10 cellular contexts compared by ENCODE assay signal in the genomic region with DNA sequence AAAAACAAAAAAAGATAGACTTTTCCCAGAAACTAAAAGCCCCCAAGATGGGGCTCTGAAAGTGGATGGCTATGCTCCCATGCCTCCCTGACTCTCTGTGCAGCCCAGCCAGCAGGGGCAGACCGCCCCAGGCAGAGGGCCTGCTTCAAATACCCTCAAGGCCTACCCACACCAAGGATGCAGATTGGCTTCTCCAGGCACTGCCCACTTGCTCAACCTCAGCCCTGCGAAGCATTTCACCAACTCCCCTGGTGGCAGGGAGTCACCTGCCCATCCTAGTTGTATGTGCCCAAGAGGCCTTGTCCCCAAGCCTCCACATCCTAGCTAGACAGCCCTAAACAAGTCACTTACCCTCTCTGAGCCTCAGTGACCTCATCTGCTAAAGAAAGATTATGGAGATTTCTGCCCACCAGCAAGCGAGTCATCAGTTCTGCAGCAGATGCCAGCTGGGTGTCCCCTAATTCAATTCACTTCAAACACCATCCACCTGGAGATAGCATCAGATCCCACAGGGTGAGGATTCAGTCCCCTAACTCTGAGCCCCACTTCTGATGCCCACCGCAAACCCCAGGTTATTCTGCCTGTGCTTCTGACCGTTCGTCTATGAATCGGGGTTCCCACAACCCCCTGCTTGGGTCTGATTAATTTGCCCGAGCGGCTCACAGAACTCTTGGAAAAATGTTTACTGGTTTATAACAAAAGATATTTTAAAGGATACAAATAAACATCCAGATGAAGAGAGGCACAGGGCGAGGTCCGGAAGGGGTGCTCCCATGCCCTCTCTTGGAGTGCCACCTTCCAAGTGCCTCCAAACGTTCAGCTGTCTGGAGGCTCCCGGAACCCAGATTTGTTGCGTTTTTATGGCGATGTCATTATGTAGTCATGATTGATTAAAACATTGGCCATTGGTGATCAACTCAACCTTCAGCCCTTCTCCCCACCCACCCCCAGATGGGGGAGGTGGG. TPM values are rescaled to one million over a fixed set of nuclear protein-coding genes. Genes with fewer than 3 reads are reported as not detected.
DNase-seq lines count a peak whose midpoint lies in the region; TF ChIP-seq lines count a peak whose summit lies in the region.
"Had no signal": no experiment of that assay in that cellular context is flagged by ENCODE, and none has a peak within 500 bp of the region (broad histone marks: within the 10 kb centered on the region; RNA-seq: fewer than 3 reads in every experiment).

No MANE protein-coding gene starts in this region.

- H3K27me3 Mint-ChIP-seq in CD8-positive, alpha-beta memory T cell = no peaks in the 10 kb centered on the region

- CTCF ChIA-PET in CD8-positive, alpha-beta memory T cell (lab: Charles Lee) = no interaction called here

- no peaks in the 10 kb centered on the region for H3K9me3 ChIP-seq in CD8-positive, alpha-beta memory T cell (ENCODE audit: low read length)
- H3K9me3 ChIP-seq in MG63 = no peaks in the 10 kb centered on the region
- no peaks in the 10 kb centered on the region for H3K9me3 ChIP-seq in colonic mucosa
- H3K9me3 ChIP-seq in esophagus squamous epithelium = no peaks in the 10 kb centered on the region
- H3K9me3 ChIP-seq: neutrophil had no signal

- peak overlapping the region; percentile 14 to 22 for H3K9ac ChIP-seq in colonic mucosa (ENCODE audit: low read depth in 2 of 2, low read length in 2 of 2)

- 91 to 93% methylated on average over 13 to 15 of the region's 15 CpGs for WGBS in esophagus squamous epithelium, 2 donors

- peak in 1 of 5 donors; percentile 36 for DNase-seq in CD8-positive, alpha-beta memory T cell
- DNase-seq in MG63 (peak; percentile 45), colonic mucosa (peak; percentile 19), posterior cingulate gyrus (peak in 6 of 10 donors; percentile 2 to 68 (median 36)), esophagus squamous epithelium (lab: John Stamatoyannopoulos, UW) (no peak), GDM1 (lab: John Stamatoyannopoulos, UW) (no peak), cortex of kidney (lab: John Stamatoyannopoulos, UW) (no peak)
- DNase-seq: NCI-H345 had no signal

- no peaks in the 10 kb centered on the region for H3K36me3 Mint-ChIP-seq in CD8-positive, alpha-beta memory T cell
- H3K36me3 Mint-ChIP-seq: IgD-negative memory B cell had no signal

- POLR2A ChIA-PET in CD8-positive, alpha-beta memory T cell (lab: Charles Lee) = interaction anchor here (0.6 kb wide), 1 partner anchor 59 kb away, joined by 3 read pairs; no protein-coding TSS in a partner anchor

- no peaks in the 10 kb centered on the region for H3K36me3 ChIP-seq in CD8-positive, alpha-beta memory T cell (ENCODE audit: insufficient read depth, low read length)
- H3K36me3 ChIP-seq in MG63 (no peaks in the 10 kb centered on the region), colonic mucosa (no peaks in the 10 kb centered on the region), esophagus squamous epithelium (no peaks in the 10 kb centered on the region)
- H3K36me3 ChIP-seq: neutrophil had no signal

- intact Hi-C loops in colonic mucosa (cut with DNase I) = no loop called here
- intact Hi-C loops in posterior cingulate gyrus (cut with DNase I) = no loop called here
- intact Hi-C loops in esophagus squamous epithelium (cut with DNase I) = no loop called here

- no peak overlapping the region for H3K27ac ChIP-seq in CD8-positive, alpha-beta memory T cell (ENCODE audit: low read depth, low read length)
- H3K27ac ChIP-seq in colonic mucosa (peak overlapping the region; percentile 54), esophagus squamous epithelium (no peak overlapping the region)
- H3K27ac ChIP-seq: neutrophil had no signal

- no peak for TF ChIP-seq POLR2A in esophagus squamous epithelium (IDR thresholded peaks at IDR 0.05)

- peaks cover 51% of the 10 kb centered on the region for H3K4me1 ChIP-seq in CD8-positive, alpha-beta memory T cell (ENCODE audit: insufficient read depth, low read length)
- peaks cover 29% of the 10 kb centered on the region for H3K4me1 ChIP-seq in colonic mucosa
- H3K4me1 ChIP-seq in esophagus squamous epithelium = peaks cover 14 to 43% (median 16%) of the 10 kb centered on the region in 3 donors

- H3K4me3 ChIP-seq in CD8-positive, alpha-beta memory T cell (ENCODE audit: low read length) = no peak overlapping the region
- H3K4me3 ChIP-seq in MG63 = no peak overlapping the region
- no peak overlapping the region for H3K4me3 ChIP-seq in colonic mucosa
- H3K4me3 ChIP-seq in esophagus squamous epithelium = no peak overlapping the region

- peaks cover 31 to 53% (median 44%) of the 10 kb centered on the region in 3 donors for H3K4me1 Mint-ChIP-seq in CD8-positive, alpha-beta memory T cell

- no peaks in the 10 kb centered on the region for H3K27me3 ChIP-seq in CD8-positive, alpha-beta memory T cell (ENCODE audit: insufficient read depth, low read length, poor library complexity, severe bottlenecking)
- H3K27me3 ChIP-seq in MG63 (no peaks in the 10 kb centered on the region), colonic mucosa (no peaks in the 10 kb centered on the region), esophagus squamous epithelium (no peaks in the 10 kb centered on the region)

- H3K27ac Mint-ChIP-seq in CD8-positive, alpha-beta memory T cell = peak overlapping the region in 7 of 8 donors; percentile 17 to 75 (median 59)

- TF ChIP-seq CTCF in colonic mucosa (IDR thresholded peaks at IDR 0.05) (no peak), esophagus squamous epithelium (IDR thresholded peaks at IDR 0.05) (no peak)

- no peaks in the 10 kb centered on the region for H3K9me3 Mint-ChIP-seq in CD8-positive, alpha-beta memory T cell
- H3K9me3 Mint-ChIP-seq: IgD-negative memory B cell had no signal

- H3K4me3 Mint-ChIP-seq in CD8-positive, alpha-beta memory T cell = peak overlapping the region in 4 of 7 donors; percentile 19 to 68 (median 42)

RNA-seq across cellular contexts. Expression of a gene that starts 18.6 kb away (rescaled TPM):
- total RNA-seq in CD8-positive, alpha-beta memory T cell = 10 to 100 TPM; 34.7 to 36.3 TPM
- polyA plus RNA-seq in CD8-positive, alpha-beta memory T cell = 8.0 TPM
- 9.5 and 22.4 TPM in 2 replicates for total RNA-seq in MG63 (2014; rRNA removed; shearing (Covaris generic); ENCODE audit: low replicate concordance)
- total RNA-seq in colonic mucosa (10 to 100 TPM; 51.0 to 54.0 TPM), esophagus squamous epithelium (10 to 100 TPM; 28.2 to 79.5 (median 40.4) TPM)

Comparison
In these comparisons a context has a peak if more than half of its experiments do, and no peak if none do; other contexts are left out.
1. DNase-seq: peak in MG63 (single experiment), colonic mucosa (single experiment) and posterior cingulate gyrus (6 of 10); none in esophagus squamous epithelium (single experiment), GDM1 (single experiment) and cortex of kidney (single experiment).